Comparison of ENCODE assay signal across 22 cellular contexts in genomic region chr6:89888871-89889270, GRCh38. TPM values are rescaled to one million over a fixed set of nuclear protein-coding genes. Genes with fewer than 3 reads are reported as not detected.
DNase-seq lines count a peak whose midpoint lies in the region; ATAC-seq and TF ChIP-seq lines count a peak whose summit lies in the region.
"Had no signal": no experiment of that assay in that cellular context is flagged by ENCODE, and none has a peak within 500 bp of the region (broad histone marks: within the 10 kb centered on the region; RNA-seq: fewer than 3 reads in every experiment).

No MANE protein-coding gene starts in this region.

- H3K9me3 ChIP-seq in PC-3 (ENCODE audit: low read length), result no peaks in the 10 kb centered on the region
- H3K9me3 ChIP-seq in tibial artery, result no peaks in the 10 kb centered on the region
- H3K9me3 ChIP-seq: MG63 had no signal

- CTCF ChIA-PET in activated naive CD4-positive, alpha-beta T cell treated with anti-CD3 and anti-CD28 coated beads, Interleukin-2, amount 10 ng/mL, durations not matched to agents 7 days and 5 days (lab: Charles Lee), result interaction anchor here (0.6 kb wide), 1 partner anchor 52 kb away, joined by 3 read pairs; no protein-coding TSS in a partner anchor
- CTCF ChIA-PET in PC-3 (lab: Charles Lee), result no interaction called here

- no peaks in the 10 kb centered on the region for H3K9me2 ChIP-seq in PC-3 (replicated peaks; ENCODE audit: low read length)

- H3K4me3 Mint-ChIP-seq in activated naive CD4-positive, alpha-beta T cell treated with anti-CD3 and anti-CD28 coated beads, Interleukin-2, amount 10 ng/mL, durations not matched to agents 7 days and 5 days, result no peak overlapping the region
- H3K4me3 Mint-ChIP-seq: GM23338, IgD-negative memory B cell had no signal

- H3K36me3 ChIP-seq in PC-3 (ENCODE audit: low read depth, low read length) (no peaks in the 10 kb centered on the region), tibial artery (no peaks in the 10 kb centered on the region)
- H3K36me3 ChIP-seq: MG63 had no signal

- no peak overlapping the region for H3K4me2 ChIP-seq in PC-3 (ENCODE audit: low read length)
- H3K4me2 ChIP-seq: GM23338 had no signal

- H3K4me3 ChIP-seq in PC-3 (ENCODE audit: low read length), result no peak overlapping the region
- no peak overlapping the region for H3K4me3 ChIP-seq in fibroblast of mammary gland (ENCODE audit: control insufficient read depth, low read depth, low read length)
- H3K4me3 ChIP-seq in tibial artery, result no peak overlapping the region
- H3K4me3 ChIP-seq: GM23338, MG63 had no signal

- no peak for DNase-seq in activated naive CD4-positive, alpha-beta T cell treated with anti-CD3 and anti-CD28 coated beads, Interleukin-2, amount 10 ng/mL, durations not matched to agents 7 days and 5 days
- no peak for DNase-seq in activated naive CD4-positive, alpha-beta T cell (lab: John Stamatoyannopoulos, UW)
- DNase-seq in MV-4-11 (lab: John Stamatoyannopoulos, UW) (peak; percentile 16), PC-3 (peak; percentile 17), fibroblast of mammary gland (ENCODE audit: low read depth) (peak; percentile 15), posterior vena cava (ENCODE audit: low spot score) (no peak), tibial artery (no peak)
- DNase-seq: ACHN; C1 segment of cervical spinal cord; CD8-positive, alpha-beta memory T cell; MG63; NCI-H1694 treated with DMSO at 0.1 percent for 48 hours; NCI-H510A treated with DMSO at 0.1 percent for 48 hours; NCI-H774 had no signal

- no peaks in the 10 kb centered on the region for H3F3A ChIP-seq in PC-3 (ENCODE audit: low read length, unreplicated experiment)

- intact Hi-C loops in PC-3 (cut with micrococcal nuclease) (no loop called here), posterior vena cava (cut with DNase I) (no loop called here), tibial artery (cut with DNase I; ENCODE audit: low total_unique reads) (no loop called here)

- H3K4me1 ChIP-seq in PC-3 (ENCODE audit: insufficient read depth, low read length) (no peaks in the 10 kb centered on the region), tibial artery (no peaks in the 10 kb centered on the region)

- POLR2A ChIA-PET in PC-3 (lab: Charles Lee; ENCODE audit: unreplicated experiment), result no interaction called here

- H3K9me3 Mint-ChIP-seq in activated naive CD4-positive, alpha-beta T cell treated with anti-CD3 and anti-CD28 coated beads, Interleukin-2, amount 10 ng/mL, durations not matched to agents 7 days and 5 days, result no peaks in the 10 kb centered on the region
- H3K9me3 Mint-ChIP-seq: CD8-positive, alpha-beta memory T cell; GM23338; IgD-negative memory B cell had no signal

- H3K27ac ChIP-seq in PC-3 (ENCODE audit: low read length) (no peak overlapping the region), tibial artery (no peak overlapping the region)
- H3K27ac ChIP-seq: HL-60 had no signal

- no peaks in the 10 kb centered on the region for H4K20me1 ChIP-seq in PC-3 (ENCODE audit: low read length)

- peaks cover 8% of the 10 kb centered on the region for H3K4me1 Mint-ChIP-seq in activated naive CD4-positive, alpha-beta T cell treated with anti-CD3 and anti-CD28 coated beads, Interleukin-2, amount 10 ng/mL, durations not matched to agents 7 days and 5 days
- H3K4me1 Mint-ChIP-seq: CD8-positive, alpha-beta memory T cell had no signal

- no peak overlapping the region for H2AFZ ChIP-seq in PC-3 (ENCODE audit: low read length)
- H2AFZ ChIP-seq: GM23338 had no signal

- TF ChIP-seq CTCF in PC-3 (conservative IDR thresholded peaks at IDR 0.05; ENCODE audit: low read depth, low read length) (no peak), fibroblast of mammary gland (conservative IDR thresholded peaks at IDR 0.05; ENCODE audit: control insufficient read depth, insufficient read depth, low read depth, low read length) (no peak), tibial artery (IDR thresholded peaks at IDR 0.05) (no peak)

- no peaks in the 10 kb centered on the region for H3K79me2 ChIP-seq in PC-3 (ENCODE audit: low read length)

- H3K27ac Mint-ChIP-seq in activated naive CD4-positive, alpha-beta T cell treated with anti-CD3 and anti-CD28 coated beads, Interleukin-2, amount 10 ng/mL, durations not matched to agents 7 days and 5 days, result peak overlapping the region; percentile 4
- H3K27ac Mint-ChIP-seq: CD8-positive, alpha-beta memory T cell; GM23338; IgD-negative memory B cell had no signal

- ATAC-seq in PC-3 (no peak), GM18907 (IDR thresholded peaks at IDR 0.05; ENCODE audit: unreplicated experiment) (no peak)
- ATAC-seq: GM23338, HCT116, Right ventricle myocardium inferior had no signal

- no TSS peak for BruUV-seq in PC-3 (replicated peaks; lab: Mats Ljungman, UMichigan)

- H3K27me3 Mint-ChIP-seq in activated naive CD4-positive, alpha-beta T cell treated with anti-CD3 and anti-CD28 coated beads, Interleukin-2, amount 10 ng/mL, durations not matched to agents 7 days and 5 days, result peaks cover 53% of the 10 kb centered on the region

- no peaks in the 10 kb centered on the region for H3K36me3 Mint-ChIP-seq in activated naive CD4-positive, alpha-beta T cell treated with anti-CD3 and anti-CD28 coated beads, Interleukin-2, amount 10 ng/mL, durations not matched to agents 7 days and 5 days
- H3K36me3 Mint-ChIP-seq: CD8-positive, alpha-beta memory T cell had no signal

- H3K9ac ChIP-seq in PC-3 (ENCODE audit: low read length), result no peak overlapping the region

- H3K27me3 ChIP-seq in PC-3 (ENCODE audit: low read length) (no peaks in the 10 kb centered on the region), tibial artery (peaks cover 0 to 31% of the 10 kb centered on the region in 2 donors)

RNA-seq across cellular contexts. Expression of gene GJA10, which starts 5.4 kb away (rescaled TPM):
- not detected in 2 replicates for total RNA-seq in PC-3 (2014; rRNA removed)
- not detected for total RNA-seq in posterior vena cava
- total RNA-seq: CD8-positive, alpha-beta memory T cell; GM23338; HT1080; Right ventricle myocardium inferior; SK-MEL-5 had no signal

RNA-seq across cellular contexts. Expression of gene CASP8AP2, which starts 59.2 kb away (rescaled TPM):
- total RNA-seq in PC-3 (2014; rRNA removed), result 6.6 and 7.8 TPM in 2 replicates
- 10 to 100 TPM; 18.2 to 18.8 TPM for total RNA-seq in posterior vena cava

Comparison
In these comparisons a context has a peak if more than half of its experiments do, and no peak if none do; other contexts are left out.
1. DNase-seq: peak in MV-4-11 (single experiment), PC-3 (single experiment) and fibroblast of mammary gland (single experiment); none in activated naive CD4-positive, alpha-beta T cell treated with anti-CD3 and anti-CD28 coated beads, Interleukin-2, amount 10 ng/mL, durations not matched to agents 7 days and 5 days (single experiment), activated naive CD4-positive, alpha-beta T cell (0 of 4), posterior vena cava (single experiment) and tibial artery (0 of 2).